Comparison of ENCODE assay signal across 10 cellular contexts in genomic region chr5:136221340-136221739, GRCh38. TPM values are rescaled to one million over a fixed set of nuclear protein-coding genes. Genes with fewer than 3 reads are reported as not detected.
"Had no signal": no experiment of that assay in that cellular context is flagged by ENCODE, and none has a peak within 500 bp of the region (broad histone marks: within the 10 kb centered on the region; RNA-seq: fewer than 3 reads in every experiment).

No MANE protein-coding gene starts in this region.

- H3K4me3 Mint-ChIP-seq: IgD-negative memory B cell had no signal

- DNase-seq: IMR-90, KBM-7, KG1 had no signal

- FAIRE-seq: HepG2, K562 had no signal

- H3K4me3 ChIP-seq: K562 had no signal

- H3K9ac ChIP-seq: KMS-11 had no signal

- H3K27ac Mint-ChIP-seq: IgD-negative memory B cell had no signal

- H3K27ac ChIP-seq: HL-60, KMS-11 had no signal

- H3K4me1 Mint-ChIP-seq: IgD-negative memory B cell had no signal

- H3K36me3 Mint-ChIP-seq: IgD-negative memory B cell had no signal

- H3K4me2 ChIP-seq: KMS-11 had no signal

RNA-seq across cellular contexts. Expression of gene SMIM32, which starts 28.4 kb away (rescaled TPM):
- total RNA-seq: HT-29, HT1080, IMR-90, K562 had no signal
- polyA plus RNA-seq: IgD-negative memory B cell, IMR-90, K562 had no signal
